Comparison of ENCODE assay signal across 15 cellular contexts in the genomic region with DNA sequence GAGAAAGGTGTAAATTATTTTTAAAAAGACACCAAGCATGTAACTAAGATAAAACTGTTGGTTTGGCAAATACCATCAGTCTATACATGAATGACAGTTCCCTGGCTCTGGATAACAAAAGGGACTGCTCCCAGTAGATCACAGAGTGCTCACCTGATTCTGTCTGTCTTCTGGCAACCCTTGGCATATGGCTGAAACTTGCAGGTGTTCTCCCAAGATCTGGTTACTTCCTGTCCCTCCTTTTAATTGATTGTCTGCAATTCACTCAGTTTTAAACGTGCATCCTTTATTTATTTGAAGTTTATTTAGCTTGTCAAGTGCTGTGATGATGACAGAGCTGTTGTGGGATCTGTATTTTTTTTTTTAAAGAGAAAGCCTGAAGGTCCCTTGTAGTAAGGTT. TPM values are rescaled to one million over a fixed set of nuclear protein-coding genes. Genes with fewer than 3 reads are reported as not detected.
A peak's percentile ranks its signal among the peaks of the same experiment; 100 is the strongest.
DNase-seq lines count a peak whose midpoint lies in the region; ATAC-seq and TF ChIP-seq lines count a peak whose summit lies in the region.
"Had no signal": no experiment of that assay in that cellular context is flagged by ENCODE, and none has a peak within 500 bp of the region (broad histone marks: within the 10 kb centered on the region; RNA-seq: fewer than 3 reads in every experiment).

No MANE protein-coding gene starts in this region.

- H3K9me3 Mint-ChIP-seq in activated T-helper 2 cell treated with anti-CD3 and anti-CD28 coated beads, Interferon-gamma antibody, Interleukin-2, Interleukin-4, amounts not matched to agents 10 μg/mL and 5 μg/mL and 100 μg/mL, durations not matched to agents 14 hours and 24 hours and 36 hours: no peaks in the 10 kb centered on the region
- no peaks in the 10 kb centered on the region for H3K9me3 Mint-ChIP-seq in natural killer cell

- DNase-seq in NCI-H2171 treated with DMSO at 0.1 percent for 48 hours (lab: John Stamatoyannopoulos, UW) (peak; percentile 70), NCI-H2171 (lab: John Stamatoyannopoulos, UW) (no peak), natural killer cell (no peak), COR-L47 (lab: John Stamatoyannopoulos, UW) (no peak), dedifferentiated amniotic fluid mesenchymal stem cell (ENCODE audit: extremely low spot score) (no peak)
- no peak for DNase-seq in activated T-helper 2 cell treated with anti-CD3 and anti-CD28 coated beads, Interferon-gamma antibody, Interleukin-2, Interleukin-4, amounts not matched to agents 10 μg/mL and 5 μg/mL and 100 μg/mL, durations not matched to agents 14 hours and 24 hours and 36 hours (ENCODE audit: low spot score)
- DNase-seq: brain microvascular endothelial cell, DMS79 treated with DMSO at 0.1 percent for 48 hours, NCI-H774 had no signal

- CTCF ChIA-PET in HEK293 (lab: Yijun Ruan, JAX): no interaction called here

- TF ChIP-seq CTCF in HEK293 (tag by site-specific recombination; IDR thresholded peaks at IDR 0.05) (no peak), natural killer cell (IDR thresholded peaks at IDR 0.05) (no peak)

- ATAC-seq in natural killer cell: no peak
- ATAC-seq in activated CD4-positive, CD25-positive, alpha-beta regulatory T cell treated with anti-CD3 and anti-CD28 coated beads, Interleukin-2, amount 50 U/mL, for 24 hours: no peak
- ATAC-seq: A549 had no signal

- H3K4me1 ChIP-seq in HEK293 (ENCODE audit: control insufficient read depth, insufficient read depth, low read length): no peaks in the 10 kb centered on the region; the same call in 1 of the 2 replicates
- H3K4me1 ChIP-seq: A549 had no signal

- peak overlapping the region; percentile 98 for H3K4me3 Mint-ChIP-seq in activated T-helper 2 cell treated with anti-CD3 and anti-CD28 coated beads, Interferon-gamma antibody, Interleukin-2, Interleukin-4, amounts not matched to agents 10 μg/mL and 5 μg/mL and 100 μg/mL, durations not matched to agents 14 hours and 24 hours and 36 hours (ENCODE audit: low read depth)
- H3K4me3 Mint-ChIP-seq in natural killer cell: peak overlapping the region; percentile 98

- no peaks in the 10 kb centered on the region for H3K9me3 ChIP-seq in HEK293 (ENCODE audit: control insufficient read depth, insufficient read depth, low read depth, low read length)
- H3K9me3 ChIP-seq: A549, thoracic aorta had no signal

- intact Hi-C loops in activated T-helper 2 cell treated with anti-CD3 and anti-CD28 coated beads, Interferon-gamma antibody, Interleukin-2, Interleukin-4, amounts not matched to agents 10 μg/mL and 5 μg/mL and 100 μg/mL, durations not matched to agents 14 hours and 24 hours and 36 hours (cut with micrococcal nuclease): loop anchor here (5.0 to 10.0 kb wide), 4 partner anchors 473 to 1073 kb away; a partner anchor contains a TSS
- intact Hi-C loops in natural killer cell (cut with micrococcal nuclease): loop anchor here (5.0 to 10.0 kb wide), 2 partner anchors 39 to 543 kb away; no protein-coding TSS in a partner anchor

- peaks cover 42% of the 10 kb centered on the region for H3K36me3 Mint-ChIP-seq in activated T-helper 2 cell treated with anti-CD3 and anti-CD28 coated beads, Interferon-gamma antibody, Interleukin-2, Interleukin-4, amounts not matched to agents 10 μg/mL and 5 μg/mL and 100 μg/mL, durations not matched to agents 14 hours and 24 hours and 36 hours (ENCODE audit: low read depth)
- H3K36me3 Mint-ChIP-seq in natural killer cell: no peaks in the 10 kb centered on the region

- no peak overlapping the region for H3K27ac ChIP-seq in HEK293 (ENCODE audit: extremely low read depth, low read depth, low read length)
- H3K27ac ChIP-seq: A549, brain microvascular endothelial cell, thoracic aorta had no signal

- no peaks in the 10 kb centered on the region for H3K27me3 Mint-ChIP-seq in activated T-helper 2 cell treated with anti-CD3 and anti-CD28 coated beads, Interferon-gamma antibody, Interleukin-2, Interleukin-4, amounts not matched to agents 10 μg/mL and 5 μg/mL and 100 μg/mL, durations not matched to agents 14 hours and 24 hours and 36 hours (ENCODE audit: low read depth)
- H3K27me3 Mint-ChIP-seq in natural killer cell (ENCODE audit: low read depth in 2 of 2): no peaks in the 10 kb centered on the region

- no peak overlapping the region for H3K4me3 ChIP-seq in HEK293 (ENCODE audit: low read depth, low read length)
- H3K4me3 ChIP-seq: A549 had no signal

- no peaks in the 10 kb centered on the region for H3K36me3 ChIP-seq in HEK293 (ENCODE audit: control insufficient read depth in 2 of 2, insufficient read depth in 1 of 2, low read length in 2 of 2)
- H3K36me3 ChIP-seq: brain microvascular endothelial cell, thoracic aorta had no signal

- H3K4me1 Mint-ChIP-seq in activated T-helper 2 cell treated with anti-CD3 and anti-CD28 coated beads, Interferon-gamma antibody, Interleukin-2, Interleukin-4, amounts not matched to agents 10 μg/mL and 5 μg/mL and 100 μg/mL, durations not matched to agents 14 hours and 24 hours and 36 hours (ENCODE audit: low read depth): peaks cover 52% of the 10 kb centered on the region
- peaks cover 47 to 53% of the 10 kb centered on the region in 2 donors for H3K4me1 Mint-ChIP-seq in natural killer cell

- POLR2A ChIA-PET in HEK293 (lab: Yijun Ruan, JAX): no interaction called here

- peak overlapping the region; percentile 90 for H3K27ac Mint-ChIP-seq in activated T-helper 2 cell treated with anti-CD3 and anti-CD28 coated beads, Interferon-gamma antibody, Interleukin-2, Interleukin-4, amounts not matched to agents 10 μg/mL and 5 μg/mL and 100 μg/mL, durations not matched to agents 14 hours and 24 hours and 36 hours
- H3K27ac Mint-ChIP-seq in natural killer cell: peak overlapping the region; percentile 88 to 98

TF ChIP-seq in HEK293, 187 proteins besides CTCF, POLR2A, EP300 and RAD21:
- TF ChIP-seq ZBTB48 (tag by site-specific recombination; IDR thresholded peaks at IDR 0.05) (no peak), ZBTB17 (tag by site-specific recombination; IDR thresholded peaks at IDR 0.05) (peak; percentile 80)

RNA-seq across cellular contexts. Expression of a gene that starts 3.4 kb away (rescaled TPM):
- total RNA-seq in activated T-helper 2 cell treated with anti-CD3 and anti-CD28 coated beads, Interferon-gamma antibody, Interleukin-2, Interleukin-4, amounts not matched to agents 10 μg/mL and 5 μg/mL and 100 μg/mL, durations not matched to agents 14 hours and 24 hours and 36 hours: 24.0 and 24.4 TPM in 2 replicates
- total RNA-seq in natural killer cell: 10 to 100 TPM; 19.7 to 36.2 (median 30.3) TPM
- total RNA-seq: epithelial cell of proximal tubule, M059J had no signal
